Comparison of ENCODE assay signal across 8 cellular contexts in genomic region chr3:29065211-29065785, GRCh38.
DNase-seq lines count a peak whose midpoint lies in the region; TF ChIP-seq lines count a peak whose summit lies in the region.

No MANE protein-coding gene starts in this region.

- H3K4me3 ChIP-seq in A673 (ENCODE audit: low read depth, low read length, poor library complexity, severe bottlenecking) (no peak overlapping the region), MG63 (no peak overlapping the region), right atrium auricular region (no peak overlapping the region), skeletal muscle cell (ENCODE audit: low read depth, low read length) (no peak overlapping the region)

- intact Hi-C loops in A673 (cut with micrococcal nuclease; ENCODE audit: unreplicated experiment) = no loop called here

- no peaks in the 10 kb centered on the region for H3K36me3 ChIP-seq in A673 (ENCODE audit: insufficient read depth, low read length, poor library complexity, severe bottlenecking)
- no peaks in the 10 kb centered on the region for H3K36me3 ChIP-seq in MG63
- H3K36me3 ChIP-seq in right atrium auricular region = no peaks in the 10 kb centered on the region

- H3K27ac ChIP-seq in A673 (ENCODE audit: low read depth, low read length, poor library complexity, severe bottlenecking) = peak overlapping the region; percentile 13
- H3K27ac ChIP-seq in right atrium auricular region = peak overlapping the region in 1 of 2 donors; percentile 31

- H3K9me3 ChIP-seq in A673 (ENCODE audit: low read depth, low read length, poor library complexity, severe bottlenecking) (no peaks in the 10 kb centered on the region), MG63 (no peaks in the 10 kb centered on the region), right atrium auricular region (no peaks in the 10 kb centered on the region)

- H3K4me1 ChIP-seq in A673 (ENCODE audit: insufficient read depth, low read length, poor library complexity, severe bottlenecking) = peaks cover 24% of the 10 kb centered on the region
- peaks cover 0 to 13% of the 10 kb centered on the region in 2 donors for H3K4me1 ChIP-seq in right atrium auricular region

- BruUV-seq in A673 (replicated peaks; lab: Mats Ljungman, UMichigan) = no TSS peak

- POLR2A ChIA-PET in A673 (lab: Charles Lee; ENCODE audit: low non-redundant PET) = no interaction called here

- H3K27me3 ChIP-seq in A673 (replicated peaks; ENCODE audit: insufficient read depth, low read depth, low read length, poor library complexity) (no peaks in the 10 kb centered on the region), MG63 (no peaks in the 10 kb centered on the region), right atrium auricular region (no peaks in the 10 kb centered on the region)

- CTCF ChIA-PET in A673 (lab: Charles Lee) = no interaction called here

- TF ChIP-seq CTCF in A673 (conservative IDR thresholded peaks at IDR 0.05; ENCODE audit: low read depth, low read length) (no peak), right atrium auricular region (IDR thresholded peaks at IDR 0.05) (no peak)

- peak; percentile 77 for DNase-seq in A673 (ENCODE audit: low spot score)
- peak; percentile 92 for DNase-seq in MG63
- DNase-seq in amniotic epithelial cell (ENCODE audit: low read depth) = peak; percentile 100
- peak; percentile 72 for DNase-seq in right atrium auricular region (ENCODE audit: low spot score)
- DNase-seq in skeletal muscle cell (ENCODE audit: low read depth) = peak; percentile 97
- DNase-seq in stimulated activated CD4-positive, alpha-beta T cell treated with anti-CD3 and anti-CD28 coated beads, Interleukin-15, amount 100 ng/mL, for 24 hours = no peak
- DNase-seq in NCI-H526 treated with DMSO at 0.1 percent for 48 hours (lab: John Stamatoyannopoulos, UW) = no peak
- no peak for DNase-seq in 8988T

Comparison
In these comparisons a context has a peak if more than half of its experiments do, and no peak if none do; other contexts are left out.
1. DNase-seq: peak in A673 (single experiment), MG63 (single experiment), amniotic epithelial cell (single experiment), right atrium auricular region (single experiment) and skeletal muscle cell (single experiment); none in stimulated activated CD4-positive, alpha-beta T cell treated with anti-CD3 and anti-CD28 coated beads, Interleukin-15, amount 100 ng/mL, for 24 hours (single experiment), NCI-H526 treated with DMSO at 0.1 percent for 48 hours (single experiment) and 8988T (single experiment).